25 cellular contexts compared by ENCODE assay signal in genomic region chr18:68431111-68431921, GRCh38.
DNase-seq lines count a peak whose midpoint lies in the region; ATAC-seq, FAIRE-seq and TF ChIP-seq lines count a peak whose summit lies in the region.
"Had no signal": no experiment of that assay in that cellular context is flagged by ENCODE, and none has a peak within 500 bp of the region (broad histone marks: within the 10 kb centered on the region; RNA-seq: fewer than 3 reads in every experiment).

No MANE protein-coding gene starts in this region.

- TF ChIP-seq CTCF in chondrocyte (IDR thresholded peaks at IDR 0.05) = no peak
- no peak for TF ChIP-seq CTCF in gastroesophageal sphincter (IDR thresholded peaks at IDR 0.05)

- no peak for ATAC-seq in HG03045 (IDR thresholded peaks at IDR 0.05; ENCODE audit: unreplicated experiment)
- ATAC-seq in gastroesophageal sphincter = no peak
- ATAC-seq: HCT116 had no signal

- TF ChIP-seq EP300 in gastroesophageal sphincter (IDR thresholded peaks at IDR 0.05) = no peak

- H3K9me3 Mint-ChIP-seq in chondrocyte (ENCODE audit: low read depth) = peaks cover 4% of the 10 kb centered on the region

- H3K27me3 ChIP-seq in ACC112 (ENCODE audit: insufficient read depth, low read length) (no peaks in the 10 kb centered on the region), gastroesophageal sphincter (no peaks in the 10 kb centered on the region)
- H3K27me3 ChIP-seq: esophagus muscularis mucosa, sigmoid colon, tibial artery had no signal

- H3K4me1 ChIP-seq in ACC112 (ENCODE audit: control insufficient read depth, insufficient read depth, low read length, unreplicated experiment) (peaks cover 44% of the 10 kb centered on the region), gastroesophageal sphincter (no peaks in the 10 kb centered on the region)
- H3K4me1 ChIP-seq: Caco-2, esophagus muscularis mucosa, tibial artery had no signal

- H3K36me3 Mint-ChIP-seq in chondrocyte (ENCODE audit: low read depth) = no peaks in the 10 kb centered on the region

- H3K36me3 ChIP-seq in ACC112 (ENCODE audit: insufficient read depth, low read length) = no peaks in the 10 kb centered on the region
- H3K36me3 ChIP-seq in gastroesophageal sphincter = no peaks in the 10 kb centered on the region
- H3K36me3 ChIP-seq: esophagus muscularis mucosa, sigmoid colon, tibial artery had no signal

- no peaks in the 10 kb centered on the region for H3K9me3 ChIP-seq in gastroesophageal sphincter
- H3K9me3 ChIP-seq: Caco-2, esophagus muscularis mucosa, sigmoid colon, tibial artery had no signal

- TF ChIP-seq POLR2A in H54 (IDR thresholded peaks at IDR 0.05; ENCODE audit: low read depth, low read length) (no peak), gastroesophageal sphincter (IDR thresholded peaks at IDR 0.05) (no peak)

- H3K4me3 ChIP-seq in ACC112 (ENCODE audit: low read depth, low read length) (no peak overlapping the region), gastroesophageal sphincter (no peak overlapping the region)
- H3K4me3 ChIP-seq: esophagus muscularis mucosa, sigmoid colon, tibial artery had no signal

- no peak overlapping the region for H3K4me3 Mint-ChIP-seq in chondrocyte (ENCODE audit: unreplicated experiment)

- no peaks in the 10 kb centered on the region for H3K27me3 Mint-ChIP-seq in chondrocyte (ENCODE audit: low read depth)

- H3K27ac ChIP-seq in ACC112 (ENCODE audit: low read depth, low read length) (no peak overlapping the region), gastroesophageal sphincter (no peak overlapping the region)
- H3K27ac ChIP-seq: esophagus muscularis mucosa, sigmoid colon, tibial artery had no signal

- H3K79me2 ChIP-seq in ACC112 (ENCODE audit: control insufficient read depth, insufficient read depth, low read length, unreplicated experiment) = no peaks in the 10 kb centered on the region

- peaks cover 55% of the 10 kb centered on the region for H3K4me1 Mint-ChIP-seq in chondrocyte (ENCODE audit: low read depth)

- peak overlapping the region; percentile 57 for H2AFZ ChIP-seq in ACC112 (ENCODE audit: low read length, unreplicated experiment)

- DNase-seq in NCI-H226 (peak; percentile 36), chondrocyte (ENCODE audit: low spot score) (no peak), myocyte (ENCODE audit: low read depth) (peak; percentile 59), H54 (ENCODE audit: insufficient read length, low spot score) (no peak), NAMALWA (ENCODE audit: low spot score) (no peak)
- DNase-seq: 8988T; activated gamma-delta T cell; amniotic stem cell; Caco-2; effector CD4-positive, alpha-beta T cell; KBM-7; NCI-H1092 treated with DMSO at 0.1 percent for 48 hours; NCI-H2081; NCI-H524 treated with DMSO at 0.1 percent for 48 hours; occipital lobe; SHP77; sigmoid colon; stimulated activated naive CD4-positive, alpha-beta T cell; tibial artery had no signal

- peak overlapping the region; percentile 67 for H3K27ac Mint-ChIP-seq in chondrocyte (ENCODE audit: unreplicated experiment)

- no peak for FAIRE-seq in H54 (lab: Jason Lieb, UNC)
- FAIRE-seq: GM19239 had no signal

- WGBS in gastroesophageal sphincter (ENCODE audit: low coverage in 1 of 2), 2 donors = 77 to 94% methylated on average over 2 to 6 of the region's 6 CpGs

Comparison
In these comparisons a context has a peak if more than half of its experiments do, and no peak if none do; other contexts are left out.
1. DNase-seq: peak in NCI-H226 (single experiment) and myocyte (single experiment); none in chondrocyte (single experiment), H54 (single experiment) and NAMALWA (single experiment).